ENCODE assay signal across 17 cellular contexts in genomic region chr7:126441745-126442144, GRCh38.
DNase-seq lines count a peak whose midpoint lies in the region; ATAC-seq and TF ChIP-seq lines count a peak whose summit lies in the region.
"Had no signal": no experiment of that assay in that cellular context is flagged by ENCODE, and none has a peak within 500 bp of the region (broad histone marks: within the 10 kb centered on the region; RNA-seq: fewer than 3 reads in every experiment).

No MANE protein-coding gene starts in this region.

- no peaks in the 10 kb centered on the region for H3K36me3 ChIP-seq in hepatocyte (replicated peaks; ENCODE audit: insufficient read depth, low read depth)
- H3K36me3 ChIP-seq in mesendoderm (ENCODE audit: control insufficient read depth, insufficient read depth, low read length) = no peaks in the 10 kb centered on the region
- H3K36me3 ChIP-seq in mucosa of descending colon (ENCODE audit: low read depth) = peaks cover 5% of the 10 kb centered on the region
- H3K36me3 ChIP-seq: BLaER1 treated with 17β-estradiol and CSF1 and Interleukin-3, amounts not matched to agents 10 nM and 100 nM had no signal

- no peak overlapping the region for H3K4me2 ChIP-seq in hepatocyte
- H3K4me2 ChIP-seq in mesendoderm (ENCODE audit: low read length) = no peak overlapping the region
- H3K4me2 ChIP-seq: A549; BLaER1 treated with 17β-estradiol and CSF1 and Interleukin-3, amounts not matched to agents 10 nM and 100 nM had no signal

- H3K18ac ChIP-seq in mesendoderm (ENCODE audit: low read length) = no peak overlapping the region

- H3K27me3 ChIP-seq in hepatocyte (no peaks in the 10 kb centered on the region), mesendoderm (ENCODE audit: insufficient read depth, low read length, poor library complexity) (no peaks in the 10 kb centered on the region)
- H3K27me3 ChIP-seq: BLaER1 treated with 17β-estradiol and CSF1 and Interleukin-3, amounts not matched to agents 10 nM and 100 nM had no signal

- no peak overlapping the region for H4K8ac ChIP-seq in mesendoderm (ENCODE audit: low read depth, low read length)

- peak; percentile 51 for ATAC-seq in mucosa of descending colon
- no peak for ATAC-seq in activated CD8-positive, alpha-beta memory T cell treated with anti-CD3 and anti-CD28 coated beads, Interleukin-2, amount 10 ng/mL, durations not matched to agents 7 days and 5 days
- ATAC-seq in GM18519 (IDR thresholded peaks at IDR 0.05; ENCODE audit: low FRiP score, unreplicated experiment) = no peak
- ATAC-seq: A549; CD8-positive, alpha-beta T cell had no signal

- H3K27ac ChIP-seq in hepatocyte (peak overlapping the region; percentile 28), mesendoderm (ENCODE audit: low read depth, low read length) (no peak overlapping the region)
- H3K27ac ChIP-seq: 22Rv1; A549; BLaER1 treated with 17β-estradiol and CSF1 and Interleukin-3, amounts not matched to agents 10 nM and 100 nM; C4-2B had no signal

- H2BK5ac ChIP-seq in mesendoderm (ENCODE audit: low read length) = no peak overlapping the region

- H4K5ac ChIP-seq in mesendoderm (ENCODE audit: low read length) = no peak overlapping the region

- H3K4me1 ChIP-seq in hepatocyte (ENCODE audit: insufficient read depth) (peaks cover 4% of the 10 kb centered on the region), mesendoderm (ENCODE audit: control insufficient read depth, low read depth, low read length) (no peaks in the 10 kb centered on the region), mucosa of descending colon (ENCODE audit: low read depth) (peaks cover 8% of the 10 kb centered on the region)
- H3K4me1 ChIP-seq: A549 had no signal

- H3K4me3 Mint-ChIP-seq in activated CD8-positive, alpha-beta memory T cell treated with anti-CD3 and anti-CD28 coated beads, Interleukin-2, amount 10 ng/mL, durations not matched to agents 7 days and 5 days = no peak overlapping the region
- H3K4me3 Mint-ChIP-seq: B cell; CD4-positive, alpha-beta T cell; CD8-positive, alpha-beta T cell had no signal

- no peaks in the 10 kb centered on the region for H4K20me1 ChIP-seq in hepatocyte (ENCODE audit: insufficient read depth, poor library complexity, severe bottlenecking)
- H4K20me1 ChIP-seq: BLaER1 treated with 17β-estradiol and CSF1 and Interleukin-3, amounts not matched to agents 10 nM and 100 nM had no signal

- intact Hi-C loops in mucosa of descending colon (cut with DNase I, micrococcal nuclease) = no loop called here

- no peaks in the 10 kb centered on the region for H3K9me2 ChIP-seq in hepatocyte (replicated peaks; ENCODE audit: insufficient read depth)

- H3K79me2 ChIP-seq in hepatocyte (no peaks in the 10 kb centered on the region), mesendoderm (ENCODE audit: control insufficient read depth, insufficient read depth, low read length) (no peaks in the 10 kb centered on the region)

- no peaks in the 10 kb centered on the region for H3K9me3 ChIP-seq in hepatocyte (ENCODE audit: low read depth)
- H3K9me3 ChIP-seq in mucosa of descending colon = no peaks in the 10 kb centered on the region
- H3K9me3 ChIP-seq: A549; BLaER1 treated with 17β-estradiol and CSF1 and Interleukin-3, amounts not matched to agents 10 nM and 100 nM; Caco-2 had no signal

- TF ChIP-seq CTCF in hepatocyte (IDR thresholded peaks at IDR 0.05; ENCODE audit: poor library complexity) (no peak), mucosa of descending colon (IDR thresholded peaks at IDR 0.05) (no peak)

- no peak overlapping the region for H3K23ac ChIP-seq in mesendoderm (ENCODE audit: low read length)

- no peak overlapping the region for H3K4ac ChIP-seq in mesendoderm (ENCODE audit: low read depth, low read length)

- H2BK120ac ChIP-seq in mesendoderm (ENCODE audit: low read depth, low read length) = no peak overlapping the region

- DNase-seq in hepatocyte (ENCODE audit: low spot score) (no peak), mesendoderm (peak; percentile 31), mucosa of descending colon (no peak)
- no peak for DNase-seq in activated CD8-positive, alpha-beta memory T cell treated with anti-CD3 and anti-CD28 coated beads, Interleukin-2, amount 10 ng/mL, durations not matched to agents 7 days and 5 days
- DNase-seq: AML-193; Caco-2; Calu3; CD4-positive, alpha-beta T cell; CD8-positive, alpha-beta T cell; DMS79 treated with DMSO at 0.1 percent for 48 hours; GF-D8 had no signal

- no peak overlapping the region for H2AFZ ChIP-seq in hepatocyte

- no peak overlapping the region for H3K9ac ChIP-seq in mesendoderm (ENCODE audit: low read length)
- H3K9ac ChIP-seq: BLaER1 treated with 17β-estradiol and CSF1 and Interleukin-3, amounts not matched to agents 10 nM and 100 nM had no signal

- WGBS in hepatocyte (ENCODE audit: low lambda C conversion rate, missing lambda C conversion rate) = 64% methylated on average over 2 of the region's 2 CpGs
- WGBS in mesendoderm (ENCODE audit: extremely low coverage, insufficient coverage, low lambda C conversion rate) = no CpG with 5 or more reads among the region's 2 CpGs

- no peaks in the 10 kb centered on the region for H3K4me1 Mint-ChIP-seq in activated CD8-positive, alpha-beta memory T cell treated with anti-CD3 and anti-CD28 coated beads, Interleukin-2, amount 10 ng/mL, durations not matched to agents 7 days and 5 days
- H3K4me1 Mint-ChIP-seq: B cell had no signal

- H2AK5ac ChIP-seq in mesendoderm (ENCODE audit: low read length) = no peak overlapping the region

- H3K27ac Mint-ChIP-seq in activated CD8-positive, alpha-beta memory T cell treated with anti-CD3 and anti-CD28 coated beads, Interleukin-2, amount 10 ng/mL, durations not matched to agents 7 days and 5 days = no peak overlapping the region
- H3K27ac Mint-ChIP-seq: B cell; CD4-positive, alpha-beta T cell; CD8-positive, alpha-beta T cell had no signal

- H3K27me3 Mint-ChIP-seq in activated CD8-positive, alpha-beta memory T cell treated with anti-CD3 and anti-CD28 coated beads, Interleukin-2, amount 10 ng/mL, durations not matched to agents 7 days and 5 days = no peaks in the 10 kb centered on the region
- H3K27me3 Mint-ChIP-seq: B cell; CD4-positive, alpha-beta T cell had no signal

- no peaks in the 10 kb centered on the region for H3K79me1 ChIP-seq in mesendoderm (ENCODE audit: low read length)

- peaks cover 5% of the 10 kb centered on the region for H3K9me3 Mint-ChIP-seq in activated CD8-positive, alpha-beta memory T cell treated with anti-CD3 and anti-CD28 coated beads, Interleukin-2, amount 10 ng/mL, durations not matched to agents 7 days and 5 days (ENCODE audit: low read depth)
- H3K9me3 Mint-ChIP-seq: CD4-positive, alpha-beta T cell had no signal

- H2BK15ac ChIP-seq in mesendoderm (replicated peaks; ENCODE audit: low read depth) = no peak overlapping the region

- no peak overlapping the region for H3K56ac ChIP-seq in mesendoderm (ENCODE audit: low read length)

- CTCF ChIA-PET in activated CD8-positive, alpha-beta memory T cell treated with anti-CD3 and anti-CD28 coated beads, Interleukin-2, amount 10 ng/mL, durations not matched to agents 7 days and 5 days (lab: Charles Lee) = no interaction called here

- H3K36me3 Mint-ChIP-seq in activated CD8-positive, alpha-beta memory T cell treated with anti-CD3 and anti-CD28 coated beads, Interleukin-2, amount 10 ng/mL, durations not matched to agents 7 days and 5 days = no peaks in the 10 kb centered on the region
- H3K36me3 Mint-ChIP-seq: CD8-positive, alpha-beta T cell had no signal

- no peak overlapping the region for H3K4me3 ChIP-seq in hepatocyte
- H3K4me3 ChIP-seq in mesendoderm (ENCODE audit: low read length) = no peak overlapping the region
- no peak overlapping the region for H3K4me3 ChIP-seq in mucosa of descending colon
- H3K4me3 ChIP-seq: A549; BLaER1 treated with 17β-estradiol and CSF1 and Interleukin-3, amounts not matched to agents 10 nM and 100 nM had no signal
